ENCODE assay signal across 8 cellular contexts in the genomic region with DNA sequence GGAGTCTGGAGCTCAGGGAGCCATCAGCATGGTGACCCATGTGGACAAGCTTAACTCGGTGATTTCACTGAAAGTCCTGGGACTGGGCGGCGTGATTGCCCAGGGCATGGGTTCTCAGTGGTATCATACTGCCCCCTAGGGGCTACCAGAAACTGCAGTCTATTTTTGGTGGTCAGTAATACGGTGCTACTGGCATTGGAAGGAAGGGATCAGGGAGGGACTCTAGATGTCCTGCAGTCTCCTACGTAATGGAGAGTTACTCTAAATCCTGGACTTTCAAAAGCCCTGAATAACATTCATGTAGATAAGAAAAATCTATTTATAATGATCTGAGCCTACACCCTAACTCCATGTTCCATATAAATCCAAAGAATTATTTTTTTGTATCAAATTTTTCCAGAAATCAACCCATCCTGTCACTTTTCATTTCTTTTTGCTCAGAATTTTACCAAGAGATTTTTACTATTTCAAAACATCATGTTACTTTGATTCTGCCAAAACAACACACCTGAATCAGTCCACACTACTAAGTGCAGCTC.
A peak's percentile ranks its signal among the peaks of the same experiment; 100 is the strongest.
DNase-seq lines count a peak whose midpoint lies in the region; ATAC-seq and TF ChIP-seq lines count a peak whose summit lies in the region.

No MANE protein-coding gene starts in this region.

- no peak for ATAC-seq in HG03442 (IDR thresholded peaks at IDR 0.05; ENCODE audit: unreplicated experiment)

- H3K4me3 ChIP-seq in cardiac fibroblast (replicated peaks in 1 of 2; ENCODE audit: low read depth in 2 of 2, low read length in 2 of 2), result no peak overlapping the region

- peak; percentile 89 for DNase-seq in Ammon's horn (ENCODE audit: low spot score)
- peak; percentile 62 for DNase-seq in GM19238 (ENCODE audit: insufficient read length, low spot score)
- peak; percentile 15 to 59 for DNase-seq in NCI-H1930 (lab: John Stamatoyannopoulos, UW)
- DNase-seq in T-helper 2 cell, result peak in 3 of 5 experiments; percentile 14 to 49 (median 39)
- DNase-seq in cardiac fibroblast (ENCODE audit: low read depth in 2 of 2), result peak; percentile 86
- peak; percentile 85 for DNase-seq in islet precursor cell
- DNase-seq in stimulated activated CD4-positive, alpha-beta T cell treated with anti-CD3 and anti-CD28 coated beads, Interleukin-15, amount 100 ng/mL, for 24 hours, result peak; percentile 48

- TF ChIP-seq CTCF in cardiac fibroblast (IDR thresholded peaks at IDR 0.05; ENCODE audit: low read depth, low read length), result peak; percentile 89

Comparison
In these comparisons a context has a peak if more than half of its experiments do, and no peak if none do; other contexts are left out.
1. DNase-seq: peak in every context shown above with its lines; median percentile 89 in Ammon's horn; 86 in cardiac fibroblast; 85 in islet precursor cell; 62 in GM19238; 48 in stimulated activated CD4-positive, alpha-beta T cell treated with anti-CD3 and anti-CD28 coated beads, Interleukin-15, amount 100 ng/mL, for 24 hours; 39 in T-helper 2 cell; 37 in NCI-H1930.